Comparison of ENCODE assay signal across 10 cellular contexts in genomic region chr1:193190096-193190744, GRCh38. TPM values are rescaled to one million over a fixed set of nuclear protein-coding genes. Genes with fewer than 3 reads are reported as not detected.
DNase-seq lines count a peak whose midpoint lies in the region; ATAC-seq, FAIRE-seq and TF ChIP-seq lines count a peak whose summit lies in the region.
"Had no signal": no experiment of that assay in that cellular context is flagged by ENCODE, and none has a peak within 500 bp of the region (broad histone marks: within the 10 kb centered on the region; RNA-seq: fewer than 3 reads in every experiment).

No MANE protein-coding gene starts in this region.

- H3K4me1 ChIP-seq in HepG2 (ENCODE audit: insufficient read depth, low read length) (peaks cover 38% of the 10 kb centered on the region), right lobe of liver (peaks cover 0 to 9% (median 0%) of the 10 kb centered on the region in 4 donors), heart right ventricle (peaks cover 0 to 60% (median 35%) of the 10 kb centered on the region in 9 donors)

- TF ChIP-seq CTCF in HepG2 (CRISPR knock-in tag; IDR thresholded peaks at IDR 0.05) (no peak), right lobe of liver (IDR thresholded peaks at IDR 0.05) (peak in 2 of 4 donors; percentile 14 to 21), heart right ventricle (IDR thresholded peaks at IDR 0.05) (peak in 8 of 9 donors; percentile 21 to 57 (median 30))

- peaks cover 21% of the 10 kb centered on the region for H3K79me2 ChIP-seq in HepG2 (ENCODE audit: insufficient read depth, low read length)

- FAIRE-seq in HepG2 (lab: Jason Lieb, UNC) (no peak), TTC549 (lab: Jason Lieb, UNC) (peak; percentile 38)

- H4K20me1 ChIP-seq in HepG2 (ENCODE audit: insufficient read depth, low read length), result no peaks in the 10 kb centered on the region

- no TSS peak for BruUV-seq in HepG2 (replicated peaks; lab: Mats Ljungman, UMichigan)

- in situ Hi-C loops in HepG2 (cut with HindIII; ENCODE audit: extremely low pct_ligation_motif_present, low pct_unique_long_range_greater_than_20kb), result no loop called here

- no peak overlapping the region for H2AFZ ChIP-seq in HepG2 (ENCODE audit: low read length)

- H3K4me2 ChIP-seq in HepG2 (ENCODE audit: low read depth, low read length), result no peak overlapping the region

- DNase-seq in HepG2 (ENCODE audit: low spot score), result no peak
- no peak for DNase-seq in right lobe of liver
- no peak for DNase-seq in heart right ventricle
- no peak for DNase-seq in DMS114 treated with DMSO at 0.1 percent for 48 hours (lab: John Stamatoyannopoulos, UW; ENCODE audit: unreplicated experiment)
- DNase-seq in NAMALWA (ENCODE audit: low spot score), result no peak
- DNase-seq in activated CD4-positive, alpha-beta T cell treated with anti-CD3 and anti-CD28 coated beads for 1 hour, result no peak
- DNase-seq: activated CD8-positive, alpha-beta memory T cell treated with anti-CD3 and anti-CD28 coated beads, Interleukin-2, amount 50 U/mL, for 4 hours; foreskin melanocyte had no signal

- no peak overlapping the region for H3K9ac ChIP-seq in HepG2 (ENCODE audit: insufficient read depth, low read depth, low read length)

- no peak for TF ChIP-seq RAD21 in HepG2 (CRISPR knock-in tag; IDR thresholded peaks at IDR 0.05)

- TF ChIP-seq POLR2A in HepG2 (IDR thresholded peaks at IDR 0.05; ENCODE audit: insufficient read depth in 1 of 2, low read depth in 2 of 2, low read length in 2 of 2), result no peak
- no peak for TF ChIP-seq POLR2A in right lobe of liver (IDR thresholded peaks at IDR 0.05)

- H3K4me3 ChIP-seq in HepG2 (replicated peaks in 1 of 3; ENCODE audit: insufficient read depth in 1 of 3, low read depth in 2 of 3, low read length in 3 of 3) (no peak overlapping the region), right lobe of liver (no peak overlapping the region), heart right ventricle (no peak overlapping the region)

- POLR2A ChIA-PET in HepG2 (lab: Yijun Ruan, JAX), result no interaction called here

- ATAC-seq in HepG2 (no peak), right lobe of liver (no peak), heart right ventricle (peak in 3 of 8 donors; percentile 43 to 61 (median 51)), GM21423 (IDR thresholded peaks at IDR 0.05; ENCODE audit: unreplicated experiment) (no peak)

- H3K27ac ChIP-seq in HepG2 (ENCODE audit: extremely low read length, insufficient read depth, low read length) (no peak overlapping the region), right lobe of liver (no peak overlapping the region), heart right ventricle (peak overlapping the region in 8 of 10 donors; percentile 8 to 81 (median 74))

- H3K9me3 ChIP-seq in HepG2 (ENCODE audit: low read length) (peaks cover 10% of the 10 kb centered on the region), right lobe of liver (no peaks in the 10 kb centered on the region), heart right ventricle (peaks cover 0 to 11% (median 7%) of the 10 kb centered on the region in 11 donors)

- intact Hi-C loops in HepG2 (cut with micrococcal nuclease; ENCODE audit: unreplicated experiment), result no loop called here
- intact Hi-C loops in right lobe of liver (cut with DNase I), result no loop called here
- intact Hi-C loops in heart right ventricle (cut with DNase I), result no loop called here

- CTCF ChIA-PET in HepG2 (lab: Yijun Ruan, JAX; ENCODE audit: low intra/inter-chr PET ratio, low total read pairs), result no interaction called here

- H3K36me3 ChIP-seq in HepG2 (replicated peaks in 1 of 2; ENCODE audit: control insufficient read depth in 1 of 2, insufficient read depth in 2 of 2, low read length in 2 of 2) (peaks cover 0 to 7% of the 10 kb centered on the region in 2 experiments; a peak in 2 of 5 replicates), right lobe of liver (no peaks in the 10 kb centered on the region), heart right ventricle (peaks cover 0 to 17% (median 0%) of the 10 kb centered on the region in 9 donors)

- H3K27me3 ChIP-seq in HepG2 (ENCODE audit: control insufficient read depth in 1 of 2, insufficient read depth in 2 of 2, low read length in 2 of 2) (no peaks in the 10 kb centered on the region), right lobe of liver (no peaks in the 10 kb centered on the region), heart right ventricle (no peaks in the 10 kb centered on the region)

- TF ChIP-seq EP300 in HepG2 (IDR thresholded peaks at IDR 0.05; ENCODE audit: low read depth in 2 of 2, low read length in 2 of 2) (no peak), HepG2 (CRISPR knock-in tag; IDR thresholded peaks at IDR 0.05; ENCODE audit: borderline replicate concordance) (no peak)

TF ChIP-seq in HepG2, 621 proteins besides CTCF, POLR2A, EP300 and RAD21:
- TF ChIP-seq ZNF775 (CRISPR knock-in tag; IDR thresholded peaks at IDR 0.05; ENCODE audit: borderline replicate concordance) (no peak), ZNF674 (CRISPR knock-in tag; IDR thresholded peaks at IDR 0.05; ENCODE audit: low read depth) (no peak), MAFF (IDR thresholded peaks at IDR 0.05; ENCODE audit: low read depth, low read length) (peak; percentile 26; the same call in 1 of the 2 replicates), ZNF800 (CRISPR knock-in tag; IDR thresholded peaks at IDR 0.05) (no peak), NFE2L2 (IDR thresholded peaks at IDR 0.05; ENCODE audit: low read length) (0 out of 2 replicates have a peak, but pooled peaks have one; percentile 21), ZNF160 (CRISPR knock-in tag; IDR thresholded peaks at IDR 0.05) (no peak), ZFP36 (IDR thresholded peaks at IDR 0.05; ENCODE audit: borderline replicate concordance, low read depth, low read length, partially characterized antibody) (no peak), TSC22D2 (CRISPR knock-in tag; IDR thresholded peaks at IDR 0.05; ENCODE audit: borderline replicate concordance) (no peak), MAFK (conservative IDR thresholded peaks at IDR 0.05 in 1 of 2, IDR thresholded peaks at IDR 0.05 in 1 of 2; ENCODE audit: low read length in 2 of 2) (peak in 1 of 2 experiments; percentile 35; a peak in 1 of 4 replicates)

RNA-seq across cellular contexts. Expression of gene B3GALT2, which starts 3.8 kb away (rescaled TPM):
- total RNA-seq in HepG2 (2016; rRNA removed; fragmentation: Illumina TruSeq; extraction: Trizol), result not detected in 2 replicates
- not detected in 2 replicates for total RNA-seq in HepG2 (2016; cell fraction: cytosol; rRNA removed; fragmentation: Illumina TruSeq; extraction: Trizol; ENCODE audit: low read depth)
- total RNA-seq in HepG2 (2016; cell fraction: insoluble cytoplasmic fraction; rRNA removed; fragmentation: Illumina TruSeq; extraction: Trizol), result not detected in 2 replicates
- total RNA-seq in HepG2 (2016; cell fraction: membrane; rRNA removed; fragmentation: Illumina TruSeq; extraction: Trizol), result not detected in 2 replicates
- not detected in 2 replicates for total RNA-seq in HepG2 (2016; cell fraction: nucleus; rRNA removed; fragmentation: Illumina TruSeq; extraction: Trizol)
- not detected in 2 replicates for polyA plus RNA-seq in HepG2 (2011; rRNA removed)
- polyA plus RNA-seq in HepG2 (2011; cell fraction: cytosol; rRNA removed), result not detected in 2 replicates
- polyA plus RNA-seq in HepG2 (2011; cell fraction: nucleus; rRNA removed), result not detected in 2 replicates
- not detected in 2 replicates for polyA plus RNA-seq in HepG2 (2012)
- not detected in 2 replicates for polyA plus RNA-seq in HepG2 (2016; cell fraction: cytosol; fragmentation: Illumina TruSeq; extraction: Trizol; ENCODE audit: low read depth)
- polyA plus RNA-seq in HepG2 (2016; cell fraction: insoluble cytoplasmic fraction; fragmentation: Illumina TruSeq; extraction: Trizol; ENCODE audit: low read depth), result not detected in 2 replicates
- polyA plus RNA-seq in HepG2 (2016; cell fraction: membrane; fragmentation: Illumina TruSeq; extraction: Trizol; ENCODE audit: low read depth), result not detected in 2 replicates
- polyA plus RNA-seq in HepG2 (2016; cell fraction: nucleus; fragmentation: Illumina TruSeq; extraction: Trizol; ENCODE audit: insufficient read depth, low read depth), result not detected in 2 replicates
- polyA minus RNA-seq in HepG2 (2011; rRNA and poly(A)+ RNA removed; ENCODE audit: low replicate concordance), result not detected in 2 replicates
- not detected in 2 replicates for polyA minus RNA-seq in HepG2 (2011; cell fraction: cytosol; rRNA and poly(A)+ RNA removed)
- polyA minus RNA-seq in HepG2 (2011; cell fraction: nucleus; rRNA and poly(A)+ RNA removed), result not detected in 2 replicates
- under 1 TPM; 0.09 to 0.50 (median 0.24) TPM for total RNA-seq in right lobe of liver
- 100 to 1,000 TPM in 1 of 10 donors, 10 to 100 TPM in 9; 19.0 to 102 (median 51.8) TPM for total RNA-seq in heart right ventricle
- 10 to 100 TPM; 20.0 to 24.7 TPM for polyA plus RNA-seq in heart right ventricle

Comparison
In these comparisons a context has a peak if more than half of its experiments do, and no peak if none do; other contexts are left out.
1. H3K27ac ChIP-seq: peak in heart right ventricle (8 of 10); none in HepG2 (single experiment) and right lobe of liver (0 of 3).
2. RNA of gene B3GALT2, which starts 3.8 kb away (total RNA-seq): 19.0 to 102 TPM in heart right ventricle; 0.09 to 0.50 TPM in right lobe of liver and not detected in HepG2; every median in the first group is over 10 times any median in the second.